ENCODE assay signal across 2 cellular contexts in the genomic region with DNA sequence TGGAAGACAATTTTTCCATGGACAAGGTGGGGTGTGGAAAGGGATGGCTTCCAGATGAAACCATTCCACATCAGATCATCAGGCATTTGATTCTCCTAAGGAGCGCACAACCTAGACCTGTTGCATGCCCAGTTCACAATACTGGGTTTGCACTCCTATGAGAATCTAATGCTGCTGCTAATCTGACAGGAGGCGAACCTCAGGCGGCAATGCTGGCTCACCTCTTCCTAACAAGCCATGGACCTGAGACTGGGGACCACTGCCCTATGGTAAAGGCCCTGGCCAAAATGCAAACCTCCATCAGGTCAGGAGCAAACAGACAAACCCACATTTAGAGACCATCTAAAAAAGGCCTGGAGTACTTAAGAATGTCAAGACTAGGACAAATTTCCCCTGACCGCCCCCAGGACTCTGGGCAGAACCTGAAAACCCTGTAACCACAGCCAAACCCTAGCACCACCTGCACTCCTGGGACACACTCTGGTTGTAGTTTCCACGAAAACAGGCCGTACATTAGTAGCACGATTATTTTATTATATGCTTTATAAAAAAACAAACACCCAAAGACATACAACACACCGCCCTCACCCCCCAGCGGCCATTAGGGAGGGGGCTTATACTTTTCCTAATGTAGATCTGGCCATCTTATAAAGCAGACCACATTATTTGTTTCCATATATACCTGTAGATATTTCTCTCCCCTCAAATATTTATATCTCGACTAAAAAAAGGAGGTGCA.
TF ChIP-seq lines count a peak whose summit lies in the region.

No MANE protein-coding gene starts in this region.

TF ChIP-seq in GM23338, 12 proteins besides CTCF, POLR2A, EP300 and RAD21 (continued from another document):
- TF ChIP-seq, protein P1, sequence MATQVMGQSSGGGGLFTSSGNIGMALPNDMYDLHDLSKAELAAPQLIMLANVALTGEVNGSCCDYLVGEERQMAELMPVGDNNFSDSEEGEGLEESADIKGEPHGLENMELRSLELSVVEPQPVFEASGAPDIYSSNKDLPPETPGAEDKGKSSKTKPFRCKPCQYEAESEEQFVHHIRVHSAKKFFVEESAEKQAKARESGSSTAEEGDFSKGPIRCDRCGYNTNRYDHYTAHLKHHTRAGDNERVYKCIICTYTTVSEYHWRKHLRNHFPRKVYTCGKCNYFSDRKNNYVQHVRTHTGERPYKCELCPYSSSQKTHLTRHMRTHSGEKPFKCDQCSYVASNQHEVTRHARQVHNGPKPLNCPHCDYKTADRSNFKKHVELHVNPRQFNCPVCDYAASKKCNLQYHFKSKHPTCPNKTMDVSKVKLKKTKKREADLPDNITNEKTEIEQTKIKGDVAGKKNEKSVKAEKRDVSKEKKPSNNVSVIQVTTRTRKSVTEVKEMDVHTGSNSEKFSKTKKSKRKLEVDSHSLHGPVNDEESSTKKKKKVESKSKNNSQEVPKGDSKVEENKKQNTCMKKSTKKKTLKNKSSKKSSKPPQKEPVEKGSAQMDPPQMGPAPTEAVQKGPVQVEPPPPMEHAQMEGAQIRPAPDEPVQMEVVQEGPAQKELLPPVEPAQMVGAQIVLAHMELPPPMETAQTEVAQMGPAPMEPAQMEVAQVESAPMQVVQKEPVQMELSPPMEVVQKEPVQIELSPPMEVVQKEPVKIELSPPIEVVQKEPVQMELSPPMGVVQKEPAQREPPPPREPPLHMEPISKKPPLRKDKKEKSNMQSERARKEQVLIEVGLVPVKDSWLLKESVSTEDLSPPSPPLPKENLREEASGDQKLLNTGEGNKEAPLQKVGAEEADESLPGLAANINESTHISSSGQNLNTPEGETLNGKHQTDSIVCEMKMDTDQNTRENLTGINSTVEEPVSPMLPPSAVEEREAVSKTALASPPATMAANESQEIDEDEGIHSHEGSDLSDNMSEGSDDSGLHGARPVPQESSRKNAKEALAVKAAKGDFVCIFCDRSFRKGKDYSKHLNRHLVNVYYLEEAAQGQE (IDR thresholded peaks at IDR 0.05; ENCODE audit: unreplicated experiment), result no peak
- TF ChIP-seq EZH2phosphoT487 (IDR thresholded peaks at IDR 0.05; ENCODE audit: unreplicated experiment), result no peak
- TF ChIP-seq NANOG (IDR thresholded peaks at IDR 0.05; ENCODE audit: borderline replicate concordance), result no peak
- TF ChIP-seq POLR2AphosphoS5 (IDR thresholded peaks at IDR 0.05; ENCODE audit: low read depth), result peak; percentile 11; the same call in 1 of the 2 replicates
- TF ChIP-seq ZNF114 (CRISPR knock-in tag; IDR thresholded peaks at IDR 0.05), result no peak
- TF ChIP-seq, protein P2, sequence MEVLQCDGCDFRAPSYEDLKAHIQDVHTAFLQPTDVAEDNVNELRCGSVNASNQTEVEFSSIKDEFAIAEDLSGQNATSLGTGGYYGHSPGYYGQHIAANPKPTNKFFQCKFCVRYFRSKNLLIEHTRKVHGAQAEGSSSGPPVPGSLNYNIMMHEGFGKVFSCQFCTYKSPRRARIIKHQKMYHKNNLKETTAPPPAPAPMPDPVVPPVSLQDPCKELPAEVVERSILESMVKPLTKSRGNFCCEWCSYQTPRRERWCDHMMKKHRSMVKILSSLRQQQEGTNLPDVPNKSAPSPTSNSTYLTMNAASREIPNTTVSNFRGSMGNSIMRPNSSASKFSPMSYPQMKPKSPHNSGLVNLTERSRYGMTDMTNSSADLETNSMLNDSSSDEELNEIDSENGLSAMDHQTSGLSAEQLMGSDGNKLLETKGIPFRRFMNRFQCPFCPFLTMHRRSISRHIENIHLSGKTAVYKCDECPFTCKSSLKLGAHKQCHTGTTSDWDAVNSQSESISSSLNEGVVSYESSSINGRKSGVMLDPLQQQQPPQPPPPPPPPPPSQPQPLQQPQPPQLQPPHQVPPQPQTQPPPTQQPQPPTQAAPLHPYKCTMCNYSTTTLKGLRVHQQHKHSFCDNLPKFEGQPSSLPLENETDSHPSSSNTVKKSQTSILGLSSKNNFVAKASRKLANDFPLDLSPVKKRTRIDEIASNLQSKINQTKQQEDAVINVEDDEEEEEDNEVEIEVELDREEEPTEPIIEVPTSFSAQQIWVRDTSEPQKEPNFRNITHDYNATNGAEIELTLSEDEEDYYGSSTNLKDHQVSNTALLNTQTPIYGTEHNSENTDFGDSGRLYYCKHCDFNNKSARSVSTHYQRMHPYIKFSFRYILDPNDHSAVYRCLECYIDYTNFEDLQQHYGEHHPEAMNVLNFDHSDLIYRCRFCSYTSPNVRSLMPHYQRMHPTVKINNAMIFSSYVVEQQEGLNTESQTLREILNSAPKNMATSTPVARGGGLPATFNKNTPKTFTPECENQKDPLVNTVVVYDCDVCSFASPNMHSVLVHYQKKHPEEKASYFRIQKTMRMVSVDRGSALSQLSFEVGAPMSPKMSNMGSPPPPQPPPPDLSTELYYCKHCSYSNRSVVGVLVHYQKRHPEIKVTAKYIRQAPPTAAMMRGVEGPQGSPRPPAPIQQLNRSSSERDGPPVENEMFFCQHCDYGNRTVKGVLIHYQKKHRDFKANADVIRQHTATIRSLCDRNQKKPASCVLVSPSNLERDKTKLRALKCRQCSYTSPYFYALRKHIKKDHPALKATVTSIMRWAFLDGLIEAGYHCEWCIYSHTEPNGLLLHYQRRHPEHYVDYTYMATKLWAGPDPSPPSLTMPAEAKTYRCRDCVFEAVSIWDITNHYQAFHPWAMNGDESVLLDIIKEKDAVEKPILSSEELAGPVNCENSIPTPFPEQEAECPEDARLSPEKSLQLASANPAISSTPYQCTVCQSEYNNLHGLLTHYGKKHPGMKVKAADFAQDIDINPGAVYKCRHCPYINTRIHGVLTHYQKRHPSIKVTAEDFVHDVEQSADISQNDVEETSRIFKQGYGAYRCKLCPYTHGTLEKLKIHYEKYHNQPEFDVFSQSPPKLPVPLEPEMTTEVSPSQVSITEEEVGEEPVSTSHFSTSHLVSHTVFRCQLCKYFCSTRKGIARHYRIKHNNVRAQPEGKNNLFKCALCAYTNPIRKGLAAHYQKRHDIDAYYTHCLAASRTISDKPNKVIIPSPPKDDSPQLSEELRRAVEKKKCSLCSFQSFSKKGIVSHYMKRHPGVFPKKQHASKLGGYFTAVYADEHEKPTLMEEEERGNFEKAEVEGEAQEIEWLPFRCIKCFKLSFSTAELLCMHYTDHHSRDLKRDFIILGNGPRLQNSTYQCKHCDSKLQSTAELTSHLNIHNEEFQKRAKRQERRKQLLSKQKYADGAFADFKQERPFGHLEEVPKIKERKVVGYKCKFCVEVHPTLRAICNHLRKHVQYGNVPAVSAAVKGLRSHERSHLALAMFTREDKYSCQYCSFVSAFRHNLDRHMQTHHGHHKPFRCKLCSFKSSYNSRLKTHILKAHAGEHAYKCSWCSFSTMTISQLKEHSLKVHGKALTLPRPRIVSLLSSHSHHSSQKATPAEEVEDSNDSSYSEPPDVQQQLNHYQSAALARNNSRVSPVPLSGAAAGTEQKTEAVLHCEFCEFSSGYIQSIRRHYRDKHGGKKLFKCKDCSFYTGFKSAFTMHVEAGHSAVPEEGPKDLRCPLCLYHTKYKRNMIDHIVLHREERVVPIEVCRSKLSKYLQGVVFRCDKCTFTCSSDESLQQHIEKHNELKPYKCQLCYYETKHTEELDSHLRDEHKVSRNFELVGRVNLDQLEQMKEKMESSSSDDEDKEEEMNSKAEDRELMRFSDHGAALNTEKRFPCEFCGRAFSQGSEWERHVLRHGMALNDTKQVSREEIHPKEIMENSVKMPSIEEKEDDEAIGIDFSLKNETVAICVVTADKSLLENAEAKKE (CRISPR knock-in tag; IDR thresholded peaks at IDR 0.05), result no peak
- TF ChIP-seq STAT1 (IDR thresholded peaks at IDR 0.05; ENCODE audit: unreplicated experiment), result no peak
TF ChIP-seq in GM23338: peak in this region for 1.

TF ChIP-seq in WTC11, 78 proteins besides CTCF, POLR2A, EP300 and RAD21 (continued from another document):
- TF ChIP-seq, protein P3, sequence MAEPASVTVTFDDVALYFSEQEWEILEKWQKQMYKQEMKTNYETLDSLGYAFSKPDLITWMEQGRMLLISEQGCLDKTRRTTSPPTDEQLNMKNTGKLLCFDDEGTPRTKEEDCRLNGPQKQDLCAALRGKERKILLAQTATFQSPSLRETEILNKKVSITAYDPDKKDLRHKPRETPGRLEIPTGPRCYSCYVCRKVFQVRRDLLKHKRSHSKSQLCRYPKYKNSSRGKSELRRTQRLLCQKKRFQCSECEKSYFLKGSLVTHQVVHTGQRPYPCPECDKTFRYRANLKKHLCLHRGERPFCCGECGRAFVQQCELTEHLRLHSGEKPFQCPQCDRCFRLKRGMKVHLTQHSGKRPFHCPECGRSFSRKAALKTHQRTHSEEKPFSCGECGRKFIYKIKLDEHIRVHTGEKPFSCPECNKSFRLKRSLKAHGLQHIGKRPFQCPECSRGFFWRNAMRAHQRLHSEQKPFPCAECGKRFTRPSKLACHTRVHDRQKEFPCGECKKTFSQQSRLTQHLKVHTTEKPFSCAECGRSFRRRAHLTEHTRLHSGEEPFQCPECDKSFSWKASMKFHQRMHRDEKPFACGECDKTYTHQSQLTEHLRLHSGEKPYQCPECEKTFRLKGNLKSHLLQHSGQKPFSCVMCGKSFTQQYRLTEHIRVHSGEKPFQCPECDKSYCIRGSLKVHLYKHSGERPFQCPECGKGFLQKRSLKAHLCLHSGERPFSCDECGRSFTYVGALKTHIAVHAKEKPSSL (CRISPR knock-in tag; conservative IDR thresholded peaks at IDR 0.05), result no peak
- TF ChIP-seq NR2C2 (CRISPR knock-in tag; IDR thresholded peaks at IDR 0.05) (no peak), JAZF1 (CRISPR knock-in tag; IDR thresholded peaks at IDR 0.05) (no peak), NFATC4 (CRISPR knock-in tag; IDR thresholded peaks at IDR 0.05) (0 out of 2 replicates have a peak, but pooled peaks have one; percentile 53), NR1H2 (CRISPR knock-in tag; IDR thresholded peaks at IDR 0.05) (no peak), SOX15 (CRISPR knock-in tag; IDR thresholded peaks at IDR 0.05) (no peak), IRF2 (CRISPR knock-in tag; IDR thresholded peaks at IDR 0.05; ENCODE audit: borderline replicate concordance, low read depth) (no peak), ETV6 (CRISPR knock-in tag; IDR thresholded peaks at IDR 0.05) (no peak), ZNF232 (CRISPR knock-in tag; IDR thresholded peaks at IDR 0.05) (no peak)
- TF ChIP-seq, protein P4, sequence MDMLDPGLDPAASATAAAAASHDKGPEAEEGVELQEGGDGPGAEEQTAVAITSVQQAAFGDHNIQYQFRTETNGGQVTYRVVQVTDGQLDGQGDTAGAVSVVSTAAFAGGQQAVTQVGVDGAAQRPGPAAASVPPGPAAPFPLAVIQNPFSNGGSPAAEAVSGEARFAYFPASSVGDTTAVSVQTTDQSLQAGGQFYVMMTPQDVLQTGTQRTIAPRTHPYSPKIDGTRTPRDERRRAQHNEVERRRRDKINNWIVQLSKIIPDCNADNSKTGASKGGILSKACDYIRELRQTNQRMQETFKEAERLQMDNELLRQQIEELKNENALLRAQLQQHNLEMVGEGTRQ (CRISPR knock-in tag; IDR thresholded peaks at IDR 0.05), result no peak
